In the genomic region with DNA sequence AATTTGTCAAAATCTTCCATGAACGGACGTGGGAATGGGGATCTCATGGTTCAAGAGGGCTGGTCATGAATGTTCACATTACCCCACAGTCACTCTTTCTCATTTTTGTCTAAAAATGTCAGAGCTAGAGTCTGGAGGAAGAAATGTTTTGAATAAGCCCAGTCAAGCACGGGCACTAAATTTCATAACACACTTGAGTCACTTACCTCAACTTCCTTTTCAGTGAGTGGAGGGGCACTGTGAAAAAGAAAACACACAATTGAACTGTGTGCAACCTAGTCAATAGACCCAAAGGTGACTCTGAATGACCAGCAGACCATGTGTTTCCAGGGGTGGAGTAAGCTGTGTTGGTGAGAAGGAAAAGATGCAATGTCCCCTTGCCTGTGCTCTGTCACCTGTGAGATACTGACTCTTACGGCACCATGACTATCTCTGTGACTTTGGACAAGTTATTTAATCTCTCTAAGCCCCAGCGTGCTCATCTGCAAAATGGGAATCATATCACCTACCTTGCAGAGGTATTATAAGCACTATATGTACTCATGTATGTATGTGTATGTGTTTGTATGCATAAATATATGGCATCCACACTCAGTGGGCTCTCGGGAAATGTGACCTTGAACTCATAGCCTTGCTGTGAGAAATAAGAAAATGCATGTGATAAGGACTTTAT, we compare ENCODE assay signal across 8 cellular contexts. TPM values are rescaled to one million over a fixed set of nuclear protein-coding genes. Genes with fewer than 3 reads are reported as not detected.
DNase-seq lines count a peak whose midpoint lies in the region; ATAC-seq and TF ChIP-seq lines count a peak whose summit lies in the region.

No MANE protein-coding gene starts in this region.

- H3K4me3 Mint-ChIP-seq in CD4-positive, alpha-beta T cell, result no peak overlapping the region

- ATAC-seq in GM18868 (IDR thresholded peaks at IDR 0.05; ENCODE audit: unreplicated experiment) (peak; percentile 79), omental fat pad (ENCODE audit: low FRiP score) (peak; percentile 33), GM18858 (IDR thresholded peaks at IDR 0.05; ENCODE audit: unreplicated experiment) (no peak)
- ATAC-seq in CD4-positive, alpha-beta T cell (ENCODE audit: poor library complexity), result no peak

- intact Hi-C loops in CD4-positive, alpha-beta T cell (cut with DNase I, micrococcal nuclease), result no loop called here

- H3K4me1 Mint-ChIP-seq in CD4-positive, alpha-beta T cell (ENCODE audit: low read depth), result no peaks in the 10 kb centered on the region

- no peaks in the 10 kb centered on the region for H3K27me3 ChIP-seq in HL-60 (ENCODE audit: insufficient read depth, poor library complexity, severe bottlenecking)
- H3K27me3 ChIP-seq in CD4-positive, alpha-beta T cell (ENCODE audit: control insufficient read depth, insufficient read depth, low read length), result peaks cover 20% of the 10 kb centered on the region

- CTCF ChIA-PET in CD4-positive, alpha-beta T cell (lab: Charles Lee), result no interaction called here

- in situ Hi-C loops in GM13976 (cut with MboI; ENCODE audit: low sequenced_read_pairs, unreplicated experiment), result no loop called here

- no peak overlapping the region for H3K27ac Mint-ChIP-seq in CD4-positive, alpha-beta T cell

- no peaks in the 10 kb centered on the region for H3K36me3 Mint-ChIP-seq in CD4-positive, alpha-beta T cell (ENCODE audit: low read depth)

- POLR2A ChIA-PET in CD4-positive, alpha-beta T cell (lab: Charles Lee), result no interaction called here

- no peak overlapping the region for H3K4me3 ChIP-seq in HL-60 (replicated peaks; ENCODE audit: insufficient read depth, low read length)

- TF ChIP-seq CTCF in HL-60 (IDR thresholded peaks at IDR 0.05; ENCODE audit: insufficient read depth, low read length), result no peak
- no peak for TF ChIP-seq CTCF in omental fat pad (IDR thresholded peaks at IDR 0.05)
- TF ChIP-seq CTCF in GM13976 (IDR thresholded peaks at IDR 0.05; ENCODE audit: borderline replicate concordance, control extremely low read depth, extremely low read depth, insufficient read depth, missing control alignments), result no peak
- TF ChIP-seq CTCF in CD4-positive, alpha-beta T cell (IDR thresholded peaks at IDR 0.05), result no peak

- peaks cover 34% of the 10 kb centered on the region for H3K27me3 Mint-ChIP-seq in CD4-positive, alpha-beta T cell

- DNase-seq in HL-60 (ENCODE audit: low read depth in 1 of 2, low spot score in 1 of 2) (peak; percentile 83 to 90), dermis blood vessel endothelial cell (peak; percentile 67), omental fat pad (ENCODE audit: low spot score) (no peak), GM13976 (ENCODE audit: low spot score) (no peak), DMS 273 treated with DMSO at 0.1 percent for 48 hours (lab: John Stamatoyannopoulos, UW) (no peak)
- DNase-seq in CD4-positive, alpha-beta T cell, result no peak

- peaks cover 2% of the 10 kb centered on the region for H3K9me3 ChIP-seq in CD4-positive, alpha-beta T cell (ENCODE audit: control insufficient read depth, low read length)

- peak overlapping the region; percentile 87 for H3K27ac ChIP-seq in HL-60 (replicated peaks)
- no peak overlapping the region for H3K27ac ChIP-seq in CD4-positive, alpha-beta T cell (ENCODE audit: low read depth, low read length)

- no peaks in the 10 kb centered on the region for H3K9me3 Mint-ChIP-seq in CD4-positive, alpha-beta T cell

RNA-seq across cellular contexts. Expression of a gene that starts 38.2 kb away (rescaled TPM):
- total RNA-seq in dermis blood vessel endothelial cell (64.6 and 70.3 TPM in 2 replicates), omental fat pad (100 to 1,000 TPM; 106 to 359 (median 275) TPM)
- not detected for total RNA-seq in CD4-positive, alpha-beta T cell

Comparison
In these comparisons a context has a peak if more than half of its experiments do, and no peak if none do; other contexts are left out.
1. ATAC-seq: peak in GM18868 (single experiment) and omental fat pad (single experiment); none in GM18858 (single experiment) and CD4-positive, alpha-beta T cell (single experiment).
2. DNase-seq: peak in HL-60 (2 of 2) and dermis blood vessel endothelial cell (single experiment); none in omental fat pad (single experiment), GM13976 (single experiment), CD4-positive, alpha-beta T cell (0 of 10) and DMS 273 treated with DMSO at 0.1 percent for 48 hours (single experiment).
3. RNA of a gene that starts 38.2 kb away (total RNA-seq): 106 to 359 TPM in omental fat pad and 64.6 to 70.3 TPM in dermis blood vessel endothelial cell; not detected in CD4-positive, alpha-beta T cell; every median in the first group is over 10 times any median in the second.